10 cellular contexts compared by ENCODE assay signal in the genomic region with DNA sequence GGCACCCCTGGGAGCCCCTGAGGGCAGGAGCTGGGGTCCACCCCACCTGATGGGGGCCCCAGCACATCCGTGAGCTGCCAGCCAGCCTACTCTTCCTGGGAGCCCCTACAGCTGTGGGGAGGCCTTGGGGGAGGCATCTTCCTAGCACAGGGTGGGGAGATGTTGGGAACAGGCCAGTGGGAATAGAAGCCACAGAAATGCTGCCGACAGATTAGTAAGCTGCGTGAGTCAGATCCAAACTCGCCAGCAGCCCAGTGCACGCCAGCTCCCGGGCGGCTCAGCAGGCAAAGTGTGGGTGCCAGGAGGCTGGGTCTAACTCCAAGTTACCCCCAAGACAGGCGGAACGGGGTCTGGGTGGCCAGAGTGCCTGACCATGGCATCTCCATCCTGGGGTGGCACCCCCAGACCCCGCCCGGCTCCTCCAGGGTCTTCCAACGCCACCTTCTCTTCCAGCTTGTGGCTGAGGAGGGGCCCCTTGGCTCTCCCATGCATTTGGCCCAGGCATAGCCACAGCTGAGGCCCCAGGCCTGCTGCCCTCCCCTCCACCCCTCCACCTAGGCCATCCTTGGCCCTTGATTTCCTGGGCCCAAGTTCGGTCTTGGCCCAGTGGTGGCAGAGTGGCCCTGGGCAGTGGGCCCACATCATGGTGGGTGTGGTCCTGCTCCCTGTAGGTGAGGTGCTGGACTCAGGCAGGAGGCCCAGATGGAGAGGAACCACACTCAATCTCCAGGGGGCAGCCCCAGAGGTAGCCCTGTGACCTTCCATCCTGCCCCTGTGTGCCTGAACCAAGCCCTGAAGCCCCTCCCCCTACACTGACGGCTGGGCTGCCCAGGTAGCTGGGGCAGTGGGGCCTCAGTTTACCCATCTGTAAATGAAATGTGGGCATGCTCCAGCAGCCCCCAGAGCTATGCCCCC. TPM values are rescaled to one million over a fixed set of nuclear protein-coding genes. Genes with fewer than 3 reads are reported as not detected.
DNase-seq lines count a peak whose midpoint lies in the region; ATAC-seq and TF ChIP-seq lines count a peak whose summit lies in the region.
"Had no signal": no experiment of that assay in that cellular context is flagged by ENCODE, and none has a peak within 500 bp of the region (broad histone marks: within the 10 kb centered on the region; RNA-seq: fewer than 3 reads in every experiment).

No MANE protein-coding gene starts in this region.

- H3K4me1 Mint-ChIP-seq in H9, result peaks cover 2 to 4% of the 10 kb centered on the region in 2 experiments; a peak in 2 of 4 replicates
- peaks cover 6% of the 10 kb centered on the region for H3K4me1 Mint-ChIP-seq in activated B cell treated with CpG ODN at 0.5 μM for 24 hours
- H3K4me1 Mint-ChIP-seq in activated T-helper 2 cell treated with anti-CD3 and anti-CD28 coated beads, Interferon-gamma antibody, Interleukin-2, Interleukin-4, amounts not matched to agents 10 μg/mL and 5 μg/mL and 100 μg/mL, durations not matched to agents 14 hours and 24 hours and 36 hours (ENCODE audit: low read depth), result no peaks in the 10 kb centered on the region
- H3K4me1 Mint-ChIP-seq: stimulated activated naive CD8-positive, alpha-beta T cell treated with anti-CD3 and anti-CD28 coated beads, Interleukin-15, amount 100 ng/mL, for 72 hours had no signal

- H4K91ac ChIP-seq in H9 (ENCODE audit: insufficient read length, low read depth, low read length), result no peak overlapping the region

- H3K4me3 Mint-ChIP-seq in H9, result no peak overlapping the region
- no peak overlapping the region for H3K4me3 Mint-ChIP-seq in activated B cell treated with CpG ODN at 0.5 μM for 24 hours
- H3K4me3 Mint-ChIP-seq in activated T-helper 2 cell treated with anti-CD3 and anti-CD28 coated beads, Interferon-gamma antibody, Interleukin-2, Interleukin-4, amounts not matched to agents 10 μg/mL and 5 μg/mL and 100 μg/mL, durations not matched to agents 14 hours and 24 hours and 36 hours (ENCODE audit: low read depth), result no peak overlapping the region
- H3K4me3 Mint-ChIP-seq: stimulated activated naive CD8-positive, alpha-beta T cell treated with anti-CD3 and anti-CD28 coated beads, Interleukin-15, amount 100 ng/mL, for 72 hours; T-helper 1 cell treated with Interleukin-12 subunit alpha and Interleukin-12 subunit beta and Interleukin-4 antibody, amounts not matched to agents 30 μg/mL and 1 μg/mL, for 36 hours had no signal

- no peaks in the 10 kb centered on the region for H3K79me1 ChIP-seq in H9 (ENCODE audit: insufficient read depth, low read depth, low read length, poor library complexity, severe bottlenecking)

- no peaks in the 10 kb centered on the region for H4K20me1 ChIP-seq in H9 (ENCODE audit: control insufficient read depth, insufficient read depth, insufficient read length)

- no peaks in the 10 kb centered on the region for H3K36me3 Mint-ChIP-seq in H9 (ENCODE audit: insufficient read depth in 1 of 3, low read depth in 3 of 3)
- no peaks in the 10 kb centered on the region for H3K36me3 Mint-ChIP-seq in activated B cell treated with CpG ODN at 0.5 μM for 24 hours (ENCODE audit: low read depth)
- H3K36me3 Mint-ChIP-seq in activated T-helper 2 cell treated with anti-CD3 and anti-CD28 coated beads, Interferon-gamma antibody, Interleukin-2, Interleukin-4, amounts not matched to agents 10 μg/mL and 5 μg/mL and 100 μg/mL, durations not matched to agents 14 hours and 24 hours and 36 hours (ENCODE audit: low read depth), result no peaks in the 10 kb centered on the region

- intact Hi-C loops in activated B cell treated with CpG ODN at 0.5 μM for 24 hours (cut with micrococcal nuclease), result no loop called here
- intact Hi-C loops in Right ventricle myocardium superior (cut with DNase I), result no loop called here
- intact Hi-C loops in activated T-helper 2 cell treated with anti-CD3 and anti-CD28 coated beads, Interferon-gamma antibody, Interleukin-2, Interleukin-4, amounts not matched to agents 10 μg/mL and 5 μg/mL and 100 μg/mL, durations not matched to agents 14 hours and 24 hours and 36 hours (cut with micrococcal nuclease), result no loop called here

- TF ChIP-seq CTCF in H9 (conservative IDR thresholded peaks at IDR 0.05) (no peak), activated B cell treated with CpG ODN at 0.5 μM for 24 hours (IDR thresholded peaks at IDR 0.05) (no peak)

- no peaks in the 10 kb centered on the region for H3K9me3 ChIP-seq in H9 (ENCODE audit: control insufficient read depth, low read depth, low read length)

- no peak overlapping the region for H3K4ac ChIP-seq in H9 (ENCODE audit: low read depth, low read length)

- CTCF ChIA-PET in activated B cell treated with CpG ODN at 0.5 μM for 24 hours (lab: Charles Lee), result no interaction called here

- no peak overlapping the region for H3K4me2 ChIP-seq in H9 (ENCODE audit: insufficient read depth, insufficient read length, low read length)

- no peak overlapping the region for H3K14ac ChIP-seq in H9 (ENCODE audit: insufficient read depth, low read length)

- no peak overlapping the region for H3K23ac ChIP-seq in H9 (ENCODE audit: insufficient read length, low read depth, low read length)

- no peak for ATAC-seq in activated B cell treated with CpG ODN at 0.5 μM for 24 hours (ENCODE audit: low read depth)
- peak; percentile 50 for ATAC-seq in Right ventricle myocardium superior (ENCODE audit: poor library complexity)
- ATAC-seq in HG02623 (IDR thresholded peaks at IDR 0.05; ENCODE audit: unreplicated experiment), result no peak
- ATAC-seq: stimulated activated naive CD8-positive, alpha-beta T cell treated with anti-CD3 and anti-CD28 coated beads, Interleukin-15, amount 100 ng/mL, for 72 hours had no signal

- no peak overlapping the region for H2AFZ ChIP-seq in H9 (ENCODE audit: low read length)

- no peaks in the 10 kb centered on the region for H3K79me2 ChIP-seq in H9 (ENCODE audit: insufficient read depth, low read length)

- no peaks in the 10 kb centered on the region for H3K27me3 ChIP-seq in H9 (ENCODE audit: insufficient read depth, low read length)

- H4K8ac ChIP-seq in H9 (replicated peaks; ENCODE audit: insufficient read length, low read depth, low read length), result no peak overlapping the region

- no peak overlapping the region for H2AK5ac ChIP-seq in H9 (ENCODE audit: insufficient read length, low read length)

- WGBS in H9 (ENCODE audit: extremely low coverage, insufficient read length, low lambda C conversion rate), result no CpG with 5 or more reads among the region's 14 CpGs

- POLR2A ChIA-PET in activated B cell treated with CpG ODN at 0.5 μM for 24 hours (lab: Charles Lee), result no interaction called here

- no peak overlapping the region for H3T11ph ChIP-seq in H9 (ENCODE audit: low read length)

- H3K27me3 Mint-ChIP-seq in H9 (ENCODE audit: low read depth) (peaks cover 2% of the 10 kb centered on the region), activated B cell treated with CpG ODN at 0.5 μM for 24 hours (peaks cover 6% of the 10 kb centered on the region)
- H3K27me3 Mint-ChIP-seq in activated T-helper 2 cell treated with anti-CD3 and anti-CD28 coated beads, Interferon-gamma antibody, Interleukin-2, Interleukin-4, amounts not matched to agents 10 μg/mL and 5 μg/mL and 100 μg/mL, durations not matched to agents 14 hours and 24 hours and 36 hours (ENCODE audit: low read depth), result peaks cover 2% of the 10 kb centered on the region

- no peak overlapping the region for H3K56ac ChIP-seq in H9 (ENCODE audit: insufficient read length, low read depth, low read length)

- no peaks in the 10 kb centered on the region for H3K9me3 Mint-ChIP-seq in H9
- no peaks in the 10 kb centered on the region for H3K9me3 Mint-ChIP-seq in activated B cell treated with CpG ODN at 0.5 μM for 24 hours
- H3K9me3 Mint-ChIP-seq in activated T-helper 2 cell treated with anti-CD3 and anti-CD28 coated beads, Interferon-gamma antibody, Interleukin-2, Interleukin-4, amounts not matched to agents 10 μg/mL and 5 μg/mL and 100 μg/mL, durations not matched to agents 14 hours and 24 hours and 36 hours, result no peaks in the 10 kb centered on the region
- H3K9me3 Mint-ChIP-seq: stimulated activated naive CD8-positive, alpha-beta T cell treated with anti-CD3 and anti-CD28 coated beads, Interleukin-15, amount 100 ng/mL, for 72 hours; T-helper 1 cell treated with Interleukin-12 subunit alpha and Interleukin-12 subunit beta and Interleukin-4 antibody, amounts not matched to agents 30 μg/mL and 1 μg/mL, for 36 hours had no signal

- H3K23me2 ChIP-seq in H9 (ENCODE audit: insufficient read length, low read depth, low read length, poor library complexity, severe bottlenecking), result no peaks in the 10 kb centered on the region

- H2BK5ac ChIP-seq in H9 (ENCODE audit: insufficient read length, low read length), result no peak overlapping the region

- H2BK15ac ChIP-seq in H9 (ENCODE audit: low read depth, low read length), result no peak overlapping the region

- H3K18ac ChIP-seq in H9 (ENCODE audit: insufficient read length, low read depth, low read length), result no peak overlapping the region

- no peak overlapping the region for H3K27ac ChIP-seq in H9 (ENCODE audit: insufficient read length, low read depth, low read length)

- H4K5ac ChIP-seq in H9 (ENCODE audit: insufficient read length, low read depth, low read length), result no peak overlapping the region

- no peak overlapping the region for H3K27ac Mint-ChIP-seq in H9
- no peak overlapping the region for H3K27ac Mint-ChIP-seq in activated B cell treated with CpG ODN at 0.5 μM for 24 hours
- no peak overlapping the region for H3K27ac Mint-ChIP-seq in activated T-helper 2 cell treated with anti-CD3 and anti-CD28 coated beads, Interferon-gamma antibody, Interleukin-2, Interleukin-4, amounts not matched to agents 10 μg/mL and 5 μg/mL and 100 μg/mL, durations not matched to agents 14 hours and 24 hours and 36 hours
- H3K27ac Mint-ChIP-seq: stimulated activated naive CD8-positive, alpha-beta T cell treated with anti-CD3 and anti-CD28 coated beads, Interleukin-15, amount 100 ng/mL, for 72 hours; T-helper 1 cell treated with Interleukin-12 subunit alpha and Interleukin-12 subunit beta and Interleukin-4 antibody, amounts not matched to agents 30 μg/mL and 1 μg/mL, for 36 hours had no signal

- H2BK12ac ChIP-seq in H9 (ENCODE audit: insufficient read length, low read depth, low read length), result no peak overlapping the region

- no peak overlapping the region for H2BK20ac ChIP-seq in H9 (ENCODE audit: low read depth, low read length, poor library complexity, severe bottlenecking)

- DNase-seq in H9 (peak; percentile 19), activated B cell treated with CpG ODN at 0.5 μM for 24 hours (peak; percentile 10), Right ventricle myocardium superior (peak; percentile 76), smooth muscle cell of the brain vasculature (ENCODE audit: low read depth, low spot score) (peak; percentile 65), NCI-H526 (lab: John Stamatoyannopoulos, UW) (no peak)
- no peak for DNase-seq in stimulated activated CD4-positive, alpha-beta T cell treated with anti-CD3 and anti-CD28 coated beads, Interleukin-4, amount 100 ng/mL, for 4 hours
- no peak for DNase-seq in activated T-helper 2 cell treated with anti-CD3 and anti-CD28 coated beads, Interferon-gamma antibody, Interleukin-2, Interleukin-4, amounts not matched to agents 10 μg/mL and 5 μg/mL and 100 μg/mL, durations not matched to agents 14 hours and 24 hours and 36 hours (ENCODE audit: low spot score)

- no peak overlapping the region for H2BK120ac ChIP-seq in H9 (ENCODE audit: low read depth, low read length, poor library complexity, severe bottlenecking)

- H3K4me1 ChIP-seq in H9 (ENCODE audit: insufficient read depth, low read length), result no peaks in the 10 kb centered on the region

- H3K9ac ChIP-seq in H9 (ENCODE audit: extremely low read depth, insufficient read length, low read length), result no peak overlapping the region

RNA-seq across cellular contexts. Expression of gene CROCC2, which starts 15.4 kb away (rescaled TPM):
- total RNA-seq in H9 (2021) (not detected in 2 replicates), activated B cell treated with CpG ODN at 0.5 μM for 24 hours (not detected in 2 replicates), Right ventricle myocardium superior (not detected)
- total RNA-seq in activated T-helper 2 cell treated with anti-CD3 and anti-CD28 coated beads, Interferon-gamma antibody, Interleukin-2, Interleukin-4, amounts not matched to agents 10 μg/mL and 5 μg/mL and 100 μg/mL, durations not matched to agents 14 hours and 24 hours and 36 hours, result not detected in 2 replicates

RNA-seq across cellular contexts. Expression of gene MAB21L4, which starts 25.6 kb away (rescaled TPM):
- 0.15 and 0.37 TPM in 2 replicates for total RNA-seq in H9 (2021)
- total RNA-seq in activated B cell treated with CpG ODN at 0.5 μM for 24 hours, result not detected in 2 replicates
- not detected for total RNA-seq in Right ventricle myocardium superior
- total RNA-seq in activated T-helper 2 cell treated with anti-CD3 and anti-CD28 coated beads, Interferon-gamma antibody, Interleukin-2, Interleukin-4, amounts not matched to agents 10 μg/mL and 5 μg/mL and 100 μg/mL, durations not matched to agents 14 hours and 24 hours and 36 hours, result not detected in 2 replicates

RNA-seq across cellular contexts. Expression of gene AGXT, which starts 53.0 kb away (rescaled TPM):
- total RNA-seq in H9 (2021) (not detected in 2 replicates), activated B cell treated with CpG ODN at 0.5 μM for 24 hours (not detected in 2 replicates), Right ventricle myocardium superior (not detected)
- total RNA-seq in activated T-helper 2 cell treated with anti-CD3 and anti-CD28 coated beads, Interferon-gamma antibody, Interleukin-2, Interleukin-4, amounts not matched to agents 10 μg/mL and 5 μg/mL and 100 μg/mL, durations not matched to agents 14 hours and 24 hours and 36 hours, result not detected in 2 replicates

Comparison
In these comparisons a context has a peak if more than half of its experiments do, and no peak if none do; other contexts are left out.
1. DNase-seq: peak in H9 (single experiment), activated B cell treated with CpG ODN at 0.5 μM for 24 hours (single experiment), Right ventricle myocardium superior (single experiment) and smooth muscle cell of the brain vasculature (single experiment); none in stimulated activated CD4-positive, alpha-beta T cell treated with anti-CD3 and anti-CD28 coated beads, Interleukin-4, amount 100 ng/mL, for 4 hours (0 of 2), activated T-helper 2 cell treated with anti-CD3 and anti-CD28 coated beads, Interferon-gamma antibody, Interleukin-2, Interleukin-4, amounts not matched to agents 10 μg/mL and 5 μg/mL and 100 μg/mL, durations not matched to agents 14 hours and 24 hours and 36 hours (single experiment) and NCI-H526 (0 of 2).